9 cellular contexts compared by ENCODE assay signal in the genomic region with DNA sequence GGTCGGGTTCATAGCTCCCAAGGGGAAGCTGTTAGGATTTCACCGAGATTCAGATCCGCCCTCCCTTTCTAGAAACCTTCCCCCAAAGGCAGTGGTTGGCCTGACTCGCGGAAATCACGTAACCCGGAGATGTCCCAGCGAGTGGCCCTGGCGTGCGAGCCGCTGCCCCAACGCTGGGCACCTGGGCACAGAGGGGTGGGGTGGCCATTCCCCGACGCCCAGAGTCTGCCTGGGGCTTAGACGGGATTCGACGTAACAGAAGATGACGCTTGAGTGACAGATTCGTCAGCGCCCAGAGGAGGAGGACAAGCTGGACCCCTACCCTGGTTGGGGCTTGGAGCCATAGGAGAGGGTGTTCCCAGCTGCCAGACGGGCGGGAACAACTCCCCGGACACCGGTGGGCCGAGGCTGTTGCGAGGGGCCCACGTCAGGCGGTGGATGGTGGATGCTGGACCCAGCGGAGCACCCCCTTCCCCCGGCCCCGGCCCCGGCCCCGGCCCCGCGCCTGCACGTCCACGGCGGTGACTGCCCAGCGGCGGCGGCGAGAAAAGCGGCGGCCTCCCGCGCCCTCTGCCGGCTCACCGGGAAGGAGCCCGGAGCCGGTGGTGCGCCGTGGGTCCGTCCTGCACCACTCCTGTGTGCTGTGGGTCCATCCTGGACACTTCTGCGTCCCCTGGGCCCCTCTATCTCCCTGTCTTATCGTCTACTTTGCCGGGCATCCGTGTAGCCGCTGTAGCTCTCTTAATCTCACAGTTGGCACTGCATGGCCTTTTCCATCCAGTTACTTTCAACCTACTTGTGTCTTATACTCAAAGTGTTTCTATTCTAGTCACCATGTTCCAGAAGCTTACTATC. TPM values are rescaled to one million over a fixed set of nuclear protein-coding genes. Genes with fewer than 3 reads are reported as not detected.
DNase-seq lines count a peak whose midpoint lies in the region; ATAC-seq, FAIRE-seq and TF ChIP-seq lines count a peak whose summit lies in the region.
"Had no signal": no experiment of that assay in that cellular context is flagged by ENCODE, and none has a peak within 500 bp of the region (broad histone marks: within the 10 kb centered on the region; RNA-seq: fewer than 3 reads in every experiment).

No MANE protein-coding gene starts in this region.

- no peak for FAIRE-seq in kidney (lab: Jason Lieb, UNC)
- no peak for FAIRE-seq in urothelium cell line (lab: Jason Lieb, UNC)

- H3K4me3 ChIP-seq in kidney (ENCODE audit: low read length in 2 of 2), result no peak overlapping the region

- peak; percentile 53 to 56 for DNase-seq in activated naive CD4-positive, alpha-beta T cell treated with anti-CD3 and anti-CD28 coated beads, Interleukin-2, amount 50 U/mL, for 72 hours (ENCODE audit: low spot score in 2 of 2)
- no peak for DNase-seq in activated naive CD4-positive, alpha-beta T cell (lab: John Stamatoyannopoulos, UW)
- DNase-seq in astrocyte of the hippocampus (ENCODE audit: low read depth, low spot score), result peak; percentile 60
- peak; percentile 75 for DNase-seq in kidney
- DNase-seq in urothelium cell line (ENCODE audit: low spot score), result peak; percentile 71
- DNase-seq in activated CD4-positive, alpha-beta T cell treated with anti-CD3 and anti-CD28 coated beads for 1 hour, result no peak
- DNase-seq: OCI-M1 had no signal

- no peaks in the 10 kb centered on the region for H3K36me3 ChIP-seq in kidney (ENCODE audit: control insufficient read depth in 1 of 2, insufficient read depth in 2 of 2, low read length in 2 of 2)

- peaks cover 0 to 3% of the 10 kb centered on the region in 2 donors for H3K9me3 ChIP-seq in kidney (ENCODE audit: control insufficient read depth in 1 of 2, low read length in 2 of 2)

- H3K9me3 Mint-ChIP-seq in activated naive CD4-positive, alpha-beta T cell treated with anti-CD3 and anti-CD28 coated beads, Interleukin-2, amount 50 U/mL, for 72 hours, result no peaks in the 10 kb centered on the region

- peak; percentile 61 to 64 for ATAC-seq in activated naive CD4-positive, alpha-beta T cell treated with anti-CD3 and anti-CD28 coated beads, Interleukin-2, amount 50 U/mL, for 72 hours
- ATAC-seq in HG03139 (IDR thresholded peaks at IDR 0.05; ENCODE audit: unreplicated experiment) (no peak), GM21447 (IDR thresholded peaks at IDR 0.05; ENCODE audit: unreplicated experiment) (no peak)

- peak; percentile 64 for TF ChIP-seq CTCF in kidney (IDR thresholded peaks at IDR 0.05; ENCODE audit: borderline replicate concordance, extremely low read depth, insufficient read depth)

- H3K27ac Mint-ChIP-seq in activated naive CD4-positive, alpha-beta T cell treated with anti-CD3 and anti-CD28 coated beads, Interleukin-2, amount 50 U/mL, for 72 hours, result no peak overlapping the region

- intact Hi-C loops in kidney (cut with DNase I), result no loop called here

- H3K36me3 Mint-ChIP-seq in activated naive CD4-positive, alpha-beta T cell treated with anti-CD3 and anti-CD28 coated beads, Interleukin-2, amount 50 U/mL, for 72 hours, result no peaks in the 10 kb centered on the region

- no peak overlapping the region for H3K9ac ChIP-seq in kidney (ENCODE audit: low read length in 2 of 2)

- no peaks in the 10 kb centered on the region for H3K4me1 ChIP-seq in kidney (ENCODE audit: control insufficient read depth in 1 of 2, insufficient read depth in 1 of 2, low read depth in 1 of 2, low read length in 2 of 2)

- H3K27ac ChIP-seq in kidney (ENCODE audit: low read depth in 2 of 2, low read length in 2 of 2), result no peak overlapping the region

RNA-seq across cellular contexts. Expression of a gene that starts 35.4 kb away (rescaled TPM):
- total RNA-seq in activated naive CD4-positive, alpha-beta T cell treated with anti-CD3 and anti-CD28 coated beads, Interleukin-2, amount 50 U/mL, for 72 hours, result under 1 TPM in 1 of 2 donors, not detected in 1; 0.07 TPM
- 8.7 TPM for total RNA-seq in kidney
- polyA plus RNA-seq in kidney (ENCODE audit: insufficient read depth, low read depth, low replicate concordance), result 0.43 TPM

RNA-seq across cellular contexts. Expression of a gene that starts 36.9 kb away (rescaled TPM):
- not detected for total RNA-seq in activated naive CD4-positive, alpha-beta T cell treated with anti-CD3 and anti-CD28 coated beads, Interleukin-2, amount 50 U/mL, for 72 hours
- total RNA-seq in kidney, result 0.91 TPM
- 1.1 TPM for polyA plus RNA-seq in kidney (ENCODE audit: insufficient read depth, low read depth, low replicate concordance)

Comparison
In these comparisons a context has a peak if more than half of its experiments do, and no peak if none do; other contexts are left out.
1. DNase-seq: peak in activated naive CD4-positive, alpha-beta T cell treated with anti-CD3 and anti-CD28 coated beads, Interleukin-2, amount 50 U/mL, for 72 hours (2 of 2), astrocyte of the hippocampus (single experiment), kidney (single experiment) and urothelium cell line (single experiment); none in activated naive CD4-positive, alpha-beta T cell (0 of 4) and activated CD4-positive, alpha-beta T cell treated with anti-CD3 and anti-CD28 coated beads for 1 hour (single experiment).
2. ATAC-seq: peak in activated naive CD4-positive, alpha-beta T cell treated with anti-CD3 and anti-CD28 coated beads, Interleukin-2, amount 50 U/mL, for 72 hours (2 of 2); none in HG03139 (single experiment) and GM21447 (single experiment).